In genomic region chr7:129951076-129952011, GRCh38 we compare ENCODE assay signal across 8 cellular contexts. TPM values are rescaled to one million over a fixed set of nuclear protein-coding genes. Genes with fewer than 3 reads are reported as not detected.
DNase-seq lines count a peak whose midpoint lies in the region; ATAC-seq and TF ChIP-seq lines count a peak whose summit lies in the region.

No MANE protein-coding gene starts in this region.

- no peaks in the 10 kb centered on the region for H3K9me3 ChIP-seq in thyroid gland
- H3K9me3 ChIP-seq in T-helper 17 cell (ENCODE audit: control insufficient read depth, low read length, poor library complexity, severe bottlenecking): no peaks in the 10 kb centered on the region

- intact Hi-C loops in thyroid gland (cut with DNase I): loop anchor here (5.0 kb wide), 1 partner anchor 124 kb away; no protein-coding TSS in a partner anchor

- H3K36me3 Mint-ChIP-seq in T-helper 17 cell (ENCODE audit: low read depth): peaks cover 2% of the 10 kb centered on the region

- H3K27me3 Mint-ChIP-seq in T-helper 17 cell: no peaks in the 10 kb centered on the region

- H3K4me3 Mint-ChIP-seq in T-helper 17 cell: no peak overlapping the region

- peak overlapping the region; percentile 78 for H3K27ac ChIP-seq in brain microvascular endothelial cell
- peak overlapping the region; percentile 98 for H3K27ac ChIP-seq in thyroid gland

- no peak overlapping the region for H3K27ac Mint-ChIP-seq in T-helper 17 cell

- WGBS in thyroid gland, 2 donors: 0% methylated on average over 7 of the region's 7 CpGs

- TF ChIP-seq POLR2A in thyroid gland (IDR thresholded peaks at IDR 0.05): peak in 1 of 2 donors; percentile 42

- no peaks in the 10 kb centered on the region for H3K27me3 ChIP-seq in brain microvascular endothelial cell (replicated peaks)
- H3K27me3 ChIP-seq in thyroid gland: no peaks in the 10 kb centered on the region

- no peak for TF ChIP-seq CTCF in LNCaP clone FGC (IDR thresholded peaks at IDR 0.05; ENCODE audit: control insufficient read depth, extremely low read depth, insufficient read depth)
- no peak for TF ChIP-seq CTCF in brain microvascular endothelial cell (IDR thresholded peaks at IDR 0.05; ENCODE audit: low read depth, low read length, missing control alignments)
- peak in 2 of 6 experiments; percentile 5 to 22 for TF ChIP-seq CTCF in thyroid gland (IDR thresholded peaks at IDR 0.05)

- DNase-seq in DMS53 (lab: John Stamatoyannopoulos, UW) (peak; percentile 57), LNCaP clone FGC (ENCODE audit: low read depth) (no peak), brain microvascular endothelial cell (peak; percentile 11), left lobe of liver (ENCODE audit: low spot score) (peak; percentile 51), thyroid gland (peak; percentile 73 to 75), T-helper 17 cell (no peak), GM19238 (ENCODE audit: insufficient read length, low spot score) (no peak)

- H3K4me1 ChIP-seq in thyroid gland: peaks cover 24 to 37% of the 10 kb centered on the region in 2 donors

- in situ Hi-C loops in brain microvascular endothelial cell (cut with HindIII; ENCODE audit: low pct_ligation_motif_present, low sequenced_read_pairs): no loop called here

- ATAC-seq in left lobe of liver: peak; percentile 9
- no peak for ATAC-seq in T-helper 17 cell
- no peak for ATAC-seq in HG02588 (IDR thresholded peaks at IDR 0.05; ENCODE audit: unreplicated experiment)

- H3K4me1 Mint-ChIP-seq in T-helper 17 cell: peaks cover 12% of the 10 kb centered on the region

- H3K4me3 ChIP-seq in LNCaP clone FGC (ENCODE audit: low read depth, low read length) (peak overlapping the region; percentile 91), brain microvascular endothelial cell (ENCODE audit: low read depth, low read length) (peak overlapping the region; percentile 88), thyroid gland (replicated peaks in 1 of 3) (peak overlapping the region; percentile 43 to 94 (median 80))

- H3K36me3 ChIP-seq in brain microvascular endothelial cell (replicated peaks) (no peaks in the 10 kb centered on the region), thyroid gland (no peaks in the 10 kb centered on the region)

RNA-seq across cellular contexts. Expression of gene UBE2H, which starts 1.4 kb away (rescaled TPM):
- 33.8 TPM for total RNA-seq in left lobe of liver
- total RNA-seq in thyroid gland: 100 to 1,000 TPM in 3 of 4 donors, 10 to 100 TPM in 1; 97.7 to 156 (median 122) TPM
- 10 to 100 TPM; 77.9 to 84.2 TPM for total RNA-seq in T-helper 17 cell

Comparison
In these comparisons a context has a peak if more than half of its experiments do, and no peak if none do; other contexts are left out.
1. DNase-seq: peak in DMS53 (single experiment), brain microvascular endothelial cell (single experiment), left lobe of liver (single experiment) and thyroid gland (2 of 2); none in LNCaP clone FGC (single experiment), T-helper 17 cell (0 of 3) and GM19238 (single experiment).
2. Peak in every context shown above with its lines, with median percentiles within 50 percentile points of each other: H3K4me3 ChIP-seq.